12 cellular contexts compared by ENCODE assay signal in genomic region chr5:55441107-55441771, GRCh38.
DNase-seq lines count a peak whose midpoint lies in the region; ATAC-seq and TF ChIP-seq lines count a peak whose summit lies in the region.
"Had no signal": no experiment of that assay in that cellular context is flagged by ENCODE, and none has a peak within 500 bp of the region (broad histone marks: within the 10 kb centered on the region; RNA-seq: fewer than 3 reads in every experiment).

No MANE protein-coding gene starts in this region.

- H4K91ac ChIP-seq in mesenchymal stem cell (ENCODE audit: low read length) = no peak overlapping the region

- DNase-seq in activated naive CD8-positive, alpha-beta T cell treated with anti-CD3 and anti-CD28 coated beads, Interleukin-2, amount 50 U/mL, for 24 hours = no peak
- DNase-seq in activated B cell treated with CpG ODN at 0.5 μM for 24 hours (no peak), mesenchymal stem cell (no peak), tibial nerve (ENCODE audit: low spot score in 2 of 2) (no peak), nephron progenitor cell (no peak)
- DNase-seq: EL, NCI-H446 had no signal

- no peak overlapping the region for H3K18ac ChIP-seq in mesenchymal stem cell (ENCODE audit: low read depth in 1 of 2, low read length in 2 of 2)

- CTCF ChIA-PET in activated B cell treated with CpG ODN at 0.5 μM for 24 hours (lab: Charles Lee) = no interaction called here

- TF ChIP-seq POLR2A in tibial nerve (IDR thresholded peaks at IDR 0.05) = no peak

- no peak overlapping the region for H3K4ac ChIP-seq in mesenchymal stem cell (ENCODE audit: low read depth in 1 of 2, low read length in 2 of 2)

- peaks cover 2 to 11% of the 10 kb centered on the region in 2 experiments for H3K36me3 ChIP-seq in mesenchymal stem cell (ENCODE audit: control insufficient read depth in 1 of 2, insufficient read depth in 2 of 2, low read depth in 1 of 2, low read length in 2 of 2)
- H3K36me3 ChIP-seq in tibial nerve = peaks cover 0 to 20% (median 0%) of the 10 kb centered on the region in 3 donors

- POLR2A ChIA-PET in activated B cell treated with CpG ODN at 0.5 μM for 24 hours (lab: Charles Lee) = interaction anchor here (0.6 kb wide), 2 partner anchors 14 to 279 kb away, joined by 6 to 7 read pairs; no protein-coding TSS in a partner anchor

- H3K4me3 Mint-ChIP-seq in activated naive CD8-positive, alpha-beta T cell = no peak overlapping the region
- H3K4me3 Mint-ChIP-seq in activated naive CD8-positive, alpha-beta T cell treated with anti-CD3 and anti-CD28 coated beads, Interleukin-2, amount 50 U/mL, for 24 hours = no peak overlapping the region
- H3K4me3 Mint-ChIP-seq in activated B cell treated with CpG ODN at 0.5 μM for 24 hours (no peak overlapping the region), nephron progenitor cell (no peak overlapping the region)
- H3K4me3 Mint-ChIP-seq: type B pancreatic cell had no signal

- no peak overlapping the region for H2AFZ ChIP-seq in mesenchymal stem cell (ENCODE audit: low read depth, low read length)

- no peak overlapping the region for H4K8ac ChIP-seq in mesenchymal stem cell (ENCODE audit: low read length)

- no peak overlapping the region for H2BK5ac ChIP-seq in mesenchymal stem cell (ENCODE audit: low read depth, low read length, poor library complexity, severe bottlenecking)

- peaks cover 50% of the 10 kb centered on the region for H3K4me1 Mint-ChIP-seq in activated naive CD8-positive, alpha-beta T cell (ENCODE audit: low read depth)
- H3K4me1 Mint-ChIP-seq in activated naive CD8-positive, alpha-beta T cell treated with anti-CD3 and anti-CD28 coated beads, Interleukin-2, amount 50 U/mL, for 24 hours = peaks cover 47% of the 10 kb centered on the region
- H3K4me1 Mint-ChIP-seq in activated B cell treated with CpG ODN at 0.5 μM for 24 hours (peaks cover 7% of the 10 kb centered on the region), nephron progenitor cell (peaks cover 45% of the 10 kb centered on the region)

- H2BK12ac ChIP-seq in mesenchymal stem cell (ENCODE audit: low read length in 2 of 2) = no peak overlapping the region

- no peaks in the 10 kb centered on the region for H3K27me3 Mint-ChIP-seq in activated naive CD8-positive, alpha-beta T cell
- H3K27me3 Mint-ChIP-seq in activated naive CD8-positive, alpha-beta T cell treated with anti-CD3 and anti-CD28 coated beads, Interleukin-2, amount 50 U/mL, for 24 hours = no peaks in the 10 kb centered on the region
- H3K27me3 Mint-ChIP-seq in activated B cell treated with CpG ODN at 0.5 μM for 24 hours = no peaks in the 10 kb centered on the region
- no peaks in the 10 kb centered on the region for H3K27me3 Mint-ChIP-seq in nephron progenitor cell (ENCODE audit: low read depth, poor library complexity)
- H3K27me3 Mint-ChIP-seq: type B pancreatic cell had no signal

- H3K27me3 ChIP-seq in mesenchymal stem cell (ENCODE audit: control insufficient read depth in 1 of 2, insufficient read depth in 1 of 2, low read length in 2 of 2) (no peaks in the 10 kb centered on the region), tibial nerve (no peaks in the 10 kb centered on the region)

- H2BK15ac ChIP-seq in mesenchymal stem cell (ENCODE audit: low read depth, poor library complexity, severe bottlenecking) = no peak overlapping the region

- ATAC-seq in activated naive CD8-positive, alpha-beta T cell treated with anti-CD3 and anti-CD28 coated beads, Interleukin-2, amount 50 U/mL, for 24 hours = no peak
- ATAC-seq in activated B cell treated with CpG ODN at 0.5 μM for 24 hours (ENCODE audit: low read depth) (no peak), HG03139 (IDR thresholded peaks at IDR 0.05; ENCODE audit: unreplicated experiment) (no peak), HG02588 (IDR thresholded peaks at IDR 0.05; ENCODE audit: unreplicated experiment) (no peak)

- TF ChIP-seq EP300 in tibial nerve (IDR thresholded peaks at IDR 0.05) = no peak

- H3K9ac ChIP-seq in mesenchymal stem cell (ENCODE audit: low read length) = peak overlapping the region; percentile 9

- H3K9me3 Mint-ChIP-seq in activated naive CD8-positive, alpha-beta T cell (ENCODE audit: low read depth) = no peaks in the 10 kb centered on the region
- H3K9me3 Mint-ChIP-seq in activated naive CD8-positive, alpha-beta T cell treated with anti-CD3 and anti-CD28 coated beads, Interleukin-2, amount 50 U/mL, for 24 hours = peaks cover 3% of the 10 kb centered on the region
- H3K9me3 Mint-ChIP-seq in activated B cell treated with CpG ODN at 0.5 μM for 24 hours (peaks cover 2% of the 10 kb centered on the region), nephron progenitor cell (peaks cover 6% of the 10 kb centered on the region)
- H3K9me3 Mint-ChIP-seq: type B pancreatic cell had no signal

- intact Hi-C loops in activated B cell treated with CpG ODN at 0.5 μM for 24 hours (cut with micrococcal nuclease) = no loop called here

- H3K14ac ChIP-seq in mesenchymal stem cell (ENCODE audit: low read length in 2 of 2) = no peak overlapping the region

- no peak overlapping the region for H3K4me2 ChIP-seq in mesenchymal stem cell (ENCODE audit: low read length, poor library complexity, severe bottlenecking)

- H2AK5ac ChIP-seq in mesenchymal stem cell (ENCODE audit: low read length, severe bottlenecking) = peak overlapping the region; percentile 5

- H3K9me3 ChIP-seq in mesenchymal stem cell (ENCODE audit: control insufficient read depth, low read length) (no peaks in the 10 kb centered on the region), tibial nerve (no peaks in the 10 kb centered on the region)

- H3K27ac Mint-ChIP-seq in activated naive CD8-positive, alpha-beta T cell = peak overlapping the region; percentile 85
- H3K27ac Mint-ChIP-seq in activated naive CD8-positive, alpha-beta T cell treated with anti-CD3 and anti-CD28 coated beads, Interleukin-2, amount 50 U/mL, for 24 hours = no peak overlapping the region
- H3K27ac Mint-ChIP-seq in activated B cell treated with CpG ODN at 0.5 μM for 24 hours (peak overlapping the region; percentile 46), nephron progenitor cell (no peak overlapping the region)
- H3K27ac Mint-ChIP-seq: type B pancreatic cell had no signal

- TF ChIP-seq CTCF in activated B cell treated with CpG ODN at 0.5 μM for 24 hours (IDR thresholded peaks at IDR 0.05) = no peak
- TF ChIP-seq CTCF in tibial nerve (IDR thresholded peaks at IDR 0.05) = no peak
- no peak for TF ChIP-seq CTCF in nephron progenitor cell (IDR thresholded peaks at IDR 0.05)

- no peak overlapping the region for H3K23ac ChIP-seq in mesenchymal stem cell (ENCODE audit: low read length in 2 of 2)

- H3K27ac ChIP-seq in mesenchymal stem cell (ENCODE audit: low read length, poor library complexity, severe bottlenecking) (no peak overlapping the region), tibial nerve (peak overlapping the region in 3 of 4 donors; percentile 65 to 92 (median 86))
- H3K27ac ChIP-seq: RWPE1 had no signal

- H3K4me1 ChIP-seq in mesenchymal stem cell (ENCODE audit: control insufficient read depth, insufficient read depth, low read depth, low read length) (peaks cover 7% of the 10 kb centered on the region), tibial nerve (peaks cover 0 to 62% (median 18%) of the 10 kb centered on the region in 4 donors)

- H3K4me3 ChIP-seq in mesenchymal stem cell (ENCODE audit: insufficient read depth in 1 of 2, low read depth in 1 of 2, low read length in 2 of 2) (no peak overlapping the region), tibial nerve (no peak overlapping the region)

- peaks cover 4% of the 10 kb centered on the region for H3K79me1 ChIP-seq in mesenchymal stem cell (replicated peaks; ENCODE audit: low read length, poor library complexity, severe bottlenecking)

- H3K36me3 Mint-ChIP-seq in activated naive CD8-positive, alpha-beta T cell = peaks cover 11% of the 10 kb centered on the region
- H3K36me3 Mint-ChIP-seq in activated naive CD8-positive, alpha-beta T cell treated with anti-CD3 and anti-CD28 coated beads, Interleukin-2, amount 50 U/mL, for 24 hours (ENCODE audit: low read depth) = peaks cover 18% of the 10 kb centered on the region
- H3K36me3 Mint-ChIP-seq in activated B cell treated with CpG ODN at 0.5 μM for 24 hours (ENCODE audit: low read depth) (peaks cover 19% of the 10 kb centered on the region), nephron progenitor cell (ENCODE audit: low read depth) (peaks cover 39% of the 10 kb centered on the region)

- WGBS in mesenchymal stem cell = 83% methylated on average over 3 of the region's 3 CpGs
- WGBS in tibial nerve, 2 donors = 76 to 83% methylated on average over 3 of the region's 3 CpGs

- no peak overlapping the region for H2BK120ac ChIP-seq in mesenchymal stem cell (ENCODE audit: low read depth, low read length)

Comparison
In these comparisons a context has a peak if more than half of its experiments do, and no peak if none do; other contexts are left out.
1. H3K27ac Mint-ChIP-seq: peak in activated naive CD8-positive, alpha-beta T cell (single experiment) and activated B cell treated with CpG ODN at 0.5 μM for 24 hours (single experiment); none in activated naive CD8-positive, alpha-beta T cell treated with anti-CD3 and anti-CD28 coated beads, Interleukin-2, amount 50 U/mL, for 24 hours (single experiment) and nephron progenitor cell (single experiment).